ENCODE assay signal across 17 cellular contexts in genomic region chr17:50337956-50338355, GRCh38. TPM values are rescaled to one million over a fixed set of nuclear protein-coding genes. Genes with fewer than 3 reads are reported as not detected.
DNase-seq lines count a peak whose midpoint lies in the region; ATAC-seq lines count a peak whose summit lies in the region.
"Had no signal": no experiment of that assay in that cellular context is flagged by ENCODE, and none has a peak within 500 bp of the region (broad histone marks: within the 10 kb centered on the region; RNA-seq: fewer than 3 reads in every experiment).

No MANE protein-coding gene starts in this region.

- H3K36me3 Mint-ChIP-seq in activated naive CD4-positive, alpha-beta T cell treated with anti-CD3 and anti-CD28 coated beads, Interleukin-2, amount 50 U/mL, for 72 hours: peaks cover 6 to 7% of the 10 kb centered on the region in 2 donors

- H3K27ac Mint-ChIP-seq in activated naive CD4-positive, alpha-beta T cell treated with anti-CD3 and anti-CD28 coated beads, Interleukin-2, amount 50 U/mL, for 72 hours: peak overlapping the region in 1 of 2 donors; percentile 9
- H3K27ac Mint-ChIP-seq: progenitor cell of endocrine pancreas had no signal

- no peak for DNase-seq in activated naive CD4-positive, alpha-beta T cell treated with anti-CD3 and anti-CD28 coated beads, Interleukin-2, amount 50 U/mL, for 72 hours (ENCODE audit: low spot score in 2 of 2)
- no peak for DNase-seq in activated naive CD4-positive, alpha-beta T cell treated with Interleukin-2 at 50 U/mL for 16 hours
- DNase-seq in UCSD-AML1 (lab: John Stamatoyannopoulos, UW; ENCODE audit: unreplicated experiment) (peak; percentile 45), mesenteric fat pad (ENCODE audit: low spot score) (no peak), COLO668 (lab: John Stamatoyannopoulos, UW; ENCODE audit: unreplicated experiment) (no peak)
- no peak for DNase-seq in stimulated activated naive CD8-positive, alpha-beta T cell treated with anti-CD3 and anti-CD28 coated beads, Interleukin-15, Interleukin-2, amounts not matched to agents 100 U/mL and 50 U/mL, for 24 hours
- DNase-seq: ACHN; brain microvascular endothelial cell; Calu3; effector memory CD4-positive, alpha-beta T cell; esophagus squamous epithelium; Karpas-422; kidney; NCI-H187 treated with DMSO at 0.1 percent for 48 hours; NCI-H69; Right ventricle myocardium superior had no signal

- peak; percentile 73 to 100 for ATAC-seq in activated naive CD4-positive, alpha-beta T cell treated with anti-CD3 and anti-CD28 coated beads, Interleukin-2, amount 50 U/mL, for 72 hours
- ATAC-seq in stimulated activated naive CD8-positive, alpha-beta T cell treated with anti-CD3 and anti-CD28 coated beads, Interleukin-15, Interleukin-2, amounts not matched to agents 100 U/mL and 50 U/mL, for 24 hours: peak; percentile 79

- H3K9me3 Mint-ChIP-seq in activated naive CD4-positive, alpha-beta T cell treated with anti-CD3 and anti-CD28 coated beads, Interleukin-2, amount 50 U/mL, for 72 hours: peaks cover 4 to 9% of the 10 kb centered on the region in 2 donors

RNA-seq across cellular contexts. Expression of gene XYLT2, which starts 8.0 kb away (rescaled TPM):
- 10 to 100 TPM; 31.5 to 32.7 TPM for total RNA-seq in activated naive CD4-positive, alpha-beta T cell treated with anti-CD3 and anti-CD28 coated beads, Interleukin-2, amount 50 U/mL, for 72 hours
- 14.4 TPM for total RNA-seq in mesenteric fat pad

RNA-seq across cellular contexts. Expression of gene MRPL27, which starts 35.0 kb away (rescaled TPM):
- total RNA-seq in activated naive CD4-positive, alpha-beta T cell treated with anti-CD3 and anti-CD28 coated beads, Interleukin-2, amount 50 U/mL, for 72 hours: 10 to 100 TPM; 63.6 to 91.4 TPM
- total RNA-seq in mesenteric fat pad: 51.5 TPM

RNA-seq across cellular contexts. Expression of gene EME1, which starts 35.1 kb away (rescaled TPM):
- 100 to 1,000 TPM in 1 of 2 donors, 10 to 100 TPM in 1; 45.9 to 101 TPM for total RNA-seq in activated naive CD4-positive, alpha-beta T cell treated with anti-CD3 and anti-CD28 coated beads, Interleukin-2, amount 50 U/mL, for 72 hours
- not detected for total RNA-seq in mesenteric fat pad
- total RNA-seq: Right ventricle myocardium superior had no signal

RNA-seq across cellular contexts. Expression of gene LRRC59, which starts 59.4 kb away (rescaled TPM):
- total RNA-seq in activated naive CD4-positive, alpha-beta T cell treated with anti-CD3 and anti-CD28 coated beads, Interleukin-2, amount 50 U/mL, for 72 hours: 10 to 100 TPM; 40.3 to 66.7 TPM
- 126 TPM for total RNA-seq in mesenteric fat pad

Comparison
In these comparisons a context has a peak if more than half of its experiments do, and no peak if none do; other contexts are left out.
1. RNA of gene EME1, which starts 35.1 kb away (total RNA-seq): 45.9 to 101 TPM in activated naive CD4-positive, alpha-beta T cell treated with anti-CD3 and anti-CD28 coated beads, Interleukin-2, amount 50 U/mL, for 72 hours; not detected in mesenteric fat pad (single experiment); every median in the first group is over 10 times any median in the second.